Comparison of ENCODE assay signal across 9 cellular contexts in genomic region chr11:66988741-66989140, GRCh38. TPM values are rescaled to one million over a fixed set of nuclear protein-coding genes. Genes with fewer than 3 reads are reported as not detected.
"Had no signal": no experiment of that assay in that cellular context is flagged by ENCODE, and none has a peak within 500 bp of the region (broad histone marks: within the 10 kb centered on the region; RNA-seq: fewer than 3 reads in every experiment).

No MANE protein-coding gene starts in this region.

RNA-seq across cellular contexts. Expression of gene C11orf86, which starts 13.6 kb away (rescaled TPM):
- total RNA-seq: OCI-LY7, PC-3, PC-9, Right ventricle myocardium superior, RPMI7951, SJCRH30, SJSA1, SK-MEL-5, T-cell had no signal

RNA-seq across cellular contexts. Expression of gene SYT12, which starts 34.2 kb away (rescaled TPM):
- total RNA-seq: SK-MEL-5 had no signal
